20 cellular contexts compared by ENCODE assay signal in the genomic region with DNA sequence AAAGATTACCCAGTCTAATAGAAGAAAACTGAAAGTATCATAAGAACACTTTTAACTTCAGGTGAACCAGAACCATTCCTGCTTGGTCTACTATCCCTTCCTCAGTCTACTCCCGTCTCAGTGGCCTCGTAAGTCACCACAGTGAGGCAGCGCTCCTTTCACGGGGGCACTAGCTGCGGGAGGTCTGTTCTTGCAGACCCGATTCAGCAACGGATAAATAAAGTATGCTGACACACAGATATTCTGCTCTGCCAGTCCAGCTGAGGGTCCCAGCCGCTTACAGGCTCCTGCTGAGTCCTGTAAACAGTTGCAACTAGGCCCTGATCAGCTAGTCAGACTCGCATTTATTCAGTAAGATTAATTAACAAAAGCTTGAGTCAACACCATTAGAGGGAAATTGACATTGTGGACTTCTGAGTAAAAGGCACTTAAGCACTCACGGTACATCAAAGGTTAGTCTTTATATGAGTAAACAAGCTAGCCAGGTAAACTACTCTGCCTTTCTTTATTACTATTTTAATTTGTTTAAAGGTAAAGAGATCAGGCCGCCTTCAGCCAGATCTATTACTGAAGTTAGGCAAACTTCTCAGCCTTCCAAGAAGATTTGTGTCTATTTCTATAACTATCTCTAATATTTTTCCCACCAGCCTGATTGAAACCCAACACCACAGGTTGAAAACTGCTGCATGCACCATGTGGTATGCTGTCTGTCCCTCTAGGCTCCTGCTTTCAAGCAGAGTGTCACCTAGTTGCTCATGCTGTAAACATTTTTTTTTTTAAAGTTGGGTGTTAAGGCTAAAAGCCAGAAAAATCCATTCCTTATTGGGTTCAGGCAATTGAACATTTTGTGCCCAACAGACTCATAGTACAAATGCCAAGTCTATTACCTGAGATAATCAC.
DNase-seq lines count a peak whose midpoint lies in the region; ATAC-seq and TF ChIP-seq lines count a peak whose summit lies in the region.
"Had no signal": no experiment of that assay in that cellular context is flagged by ENCODE, and none has a peak within 500 bp of the region (broad histone marks: within the 10 kb centered on the region; RNA-seq: fewer than 3 reads in every experiment).

No MANE protein-coding gene starts in this region.

- no peak overlapping the region for H3K4me3 ChIP-seq in GM23338
- H3K4me3 ChIP-seq: left ventricle myocardium inferior, ovary, skin epidermis, tibial nerve had no signal

- ATAC-seq in GM23338 (peak; percentile 78), HG03196 (IDR thresholded peaks at IDR 0.05; ENCODE audit: unreplicated experiment) (no peak), GM18498 (IDR thresholded peaks at IDR 0.05; ENCODE audit: unreplicated experiment) (no peak)
- ATAC-seq: activated CD8-positive, alpha-beta memory T cell treated with anti-CD3 and anti-CD28 coated beads, Interleukin-2, amount 10 ng/mL, durations not matched to agents 7 days and 5 days; foreskin keratinocyte; HCT116 had no signal

- 0 out of 4 replicates have a peak, but pooled peaks of 1 of the 2 experiments have one; percentile 11 for TF ChIP-seq CTCF in GM23338 (conservative IDR thresholded peaks at IDR 0.05; ENCODE audit: low read depth in 2 of 2)
- no peak for TF ChIP-seq CTCF in nephron progenitor cell (IDR thresholded peaks at IDR 0.05)

- peaks cover 10% of the 10 kb centered on the region for H3K36me3 Mint-ChIP-seq in GM23338 (ENCODE audit: low read depth)
- peaks cover 28% of the 10 kb centered on the region for H3K36me3 Mint-ChIP-seq in nephron progenitor cell (ENCODE audit: low read depth)
- H3K36me3 Mint-ChIP-seq: IgD-negative memory B cell had no signal

- H3K9me2 ChIP-seq in GM23338 (ENCODE audit: insufficient read depth): no peaks in the 10 kb centered on the region

- H3K27me3 ChIP-seq in GM23338 (ENCODE audit: insufficient read depth): peaks cover 62% of the 10 kb centered on the region
- H3K27me3 ChIP-seq: foreskin keratinocyte, ovary, tibial nerve had no signal

- no peaks in the 10 kb centered on the region; the same call in 1 of the 2 replicates for H3F3A ChIP-seq in GM23338 (replicated peaks; ENCODE audit: low read depth)

- no peak overlapping the region; the same call in 1 of the 2 replicates for H3K4me2 ChIP-seq in GM23338

- H3K27ac Mint-ChIP-seq in GM23338 (no peak overlapping the region), nephron progenitor cell (peak overlapping the region; percentile 33)
- H3K27ac Mint-ChIP-seq: activated CD8-positive, alpha-beta memory T cell treated with anti-CD3 and anti-CD28 coated beads, Interleukin-2, amount 10 ng/mL, durations not matched to agents 7 days and 5 days; B cell; IgD-negative memory B cell had no signal

- H4K20me1 ChIP-seq in GM23338 (replicated peaks; ENCODE audit: insufficient read depth): peaks cover 15% of the 10 kb centered on the region

- no peaks in the 10 kb centered on the region for H3K79me2 ChIP-seq in GM23338 (replicated peaks; ENCODE audit: insufficient read depth)

- H3K4me1 Mint-ChIP-seq in GM23338 (peaks cover 15% of the 10 kb centered on the region), nephron progenitor cell (peaks cover 12% of the 10 kb centered on the region)

- H2AFZ ChIP-seq in GM23338: no peak overlapping the region

- H3K4me1 ChIP-seq in GM23338 (ENCODE audit: insufficient read depth): peaks cover 21% of the 10 kb centered on the region
- H3K4me1 ChIP-seq: left ventricle myocardium inferior, tibial nerve had no signal

- DNase-seq in GM23338 (ENCODE audit: low spot score) (peak; percentile 48), NCI-H1436 treated with DMSO at 0.1 percent for 48 hours (lab: John Stamatoyannopoulos, UW) (peak; percentile 93), NCI-H748 treated with DMSO at 0.1 percent for 48 hours (lab: John Stamatoyannopoulos, UW) (peak; percentile 92), nephron progenitor cell (peak; percentile 11), SKM-1 treated with dmso at 0.1 percent for 144 hours (lab: John Stamatoyannopoulos, UW; ENCODE audit: unreplicated experiment) (no peak), AG20443 (ENCODE audit: low spot score) (no peak)
- DNase-seq: activated CD4-positive, CD25-positive, alpha-beta regulatory T cell treated with anti-CD3 and anti-CD28 coated beads, Interleukin-2, amount 50 U/mL, for 72 hours; activated CD8-positive, alpha-beta memory T cell treated with anti-CD3 and anti-CD28 coated beads, Interleukin-2, amount 10 ng/mL, durations not matched to agents 7 days and 5 days; activated effector memory CD4-positive, alpha-beta T cell treated with anti-CD3 and anti-CD28 coated beads, Interleukin-2, amount 50 U/mL, for 16 hours; foreskin keratinocyte; left ventricle myocardium inferior; ovary; SIG-M5 had no signal

- H3K9me3 Mint-ChIP-seq in GM23338 (no peaks in the 10 kb centered on the region; the same call in 2 of the 3 replicates), nephron progenitor cell (no peaks in the 10 kb centered on the region)
- H3K9me3 Mint-ChIP-seq: IgD-negative memory B cell had no signal

- peaks cover 12% of the 10 kb centered on the region for H3K27me3 Mint-ChIP-seq in GM23338 (ENCODE audit: insufficient read depth, low read depth, poor library complexity)
- H3K27me3 Mint-ChIP-seq in nephron progenitor cell (ENCODE audit: low read depth, poor library complexity): no peaks in the 10 kb centered on the region
- H3K27me3 Mint-ChIP-seq: activated CD8-positive, alpha-beta memory T cell treated with anti-CD3 and anti-CD28 coated beads, Interleukin-2, amount 10 ng/mL, durations not matched to agents 7 days and 5 days; B cell; IgD-negative memory B cell had no signal

- H3K27ac ChIP-seq in GM23338 (ENCODE audit: low read depth): no peak overlapping the region
- H3K27ac ChIP-seq: foreskin keratinocyte, left ventricle myocardium inferior, ovary, skin epidermis, tibial nerve had no signal

- H3K36me3 ChIP-seq in GM23338 (ENCODE audit: insufficient read depth): peaks cover 4% of the 10 kb centered on the region; the same call in 1 of the 2 replicates
- H3K36me3 ChIP-seq: ovary had no signal

- H3K4me3 Mint-ChIP-seq in GM23338 (no peak overlapping the region), nephron progenitor cell (no peak overlapping the region)
- H3K4me3 Mint-ChIP-seq: activated CD8-positive, alpha-beta memory T cell treated with anti-CD3 and anti-CD28 coated beads, Interleukin-2, amount 10 ng/mL, durations not matched to agents 7 days and 5 days; B cell; IgD-negative memory B cell had no signal

TF ChIP-seq in GM23338, 12 proteins besides CTCF, POLR2A, EP300 and RAD21:
- TF ChIP-seq ZNF114 (CRISPR knock-in tag; IDR thresholded peaks at IDR 0.05) (no peak), NANOG (IDR thresholded peaks at IDR 0.05; ENCODE audit: borderline replicate concordance) (peak; percentile 94)

Comparison
In these comparisons a context has a peak if more than half of its experiments do, and no peak if none do; other contexts are left out.
1. DNase-seq: peak in GM23338 (single experiment), NCI-H1436 treated with DMSO at 0.1 percent for 48 hours (single experiment), NCI-H748 treated with DMSO at 0.1 percent for 48 hours (single experiment) and nephron progenitor cell (single experiment); none in SKM-1 treated with dmso at 0.1 percent for 144 hours (single experiment) and AG20443 (single experiment).